ENCODE assay signal across 15 cellular contexts in the genomic region with DNA sequence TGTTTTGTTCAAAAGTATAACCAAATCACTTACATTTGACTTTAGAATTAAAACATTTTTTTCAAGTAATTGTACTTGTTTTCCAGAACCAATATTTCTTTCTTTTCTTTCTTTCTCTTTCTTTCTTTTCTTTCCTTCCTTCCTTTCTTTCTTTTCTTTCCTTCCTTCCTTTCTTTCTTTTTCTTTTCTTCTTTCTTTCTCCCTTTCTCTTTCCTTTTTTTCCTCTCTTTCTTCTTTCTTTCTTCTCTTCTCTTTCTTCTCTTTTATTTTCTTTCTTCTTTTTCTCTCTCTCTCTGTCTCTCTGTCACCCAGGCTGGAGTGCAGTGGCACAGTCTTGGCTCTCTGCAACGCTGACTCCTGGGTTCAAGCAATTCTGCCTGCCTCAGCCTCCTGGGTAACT. TPM values are rescaled to one million over a fixed set of nuclear protein-coding genes. Genes with fewer than 3 reads are reported as not detected.
DNase-seq lines count a peak whose midpoint lies in the region; ATAC-seq and TF ChIP-seq lines count a peak whose summit lies in the region.
"Had no signal": no experiment of that assay in that cellular context is flagged by ENCODE, and none has a peak within 500 bp of the region (broad histone marks: within the 10 kb centered on the region; RNA-seq: fewer than 3 reads in every experiment).

No MANE protein-coding gene starts in this region.

- H3K4me3 Mint-ChIP-seq in activated T-cell treated with anti-CD3 and anti-CD28 coated beads, Interleukin-2, amount 50 U/mL, for 72 hours = no peak overlapping the region
- H3K4me3 Mint-ChIP-seq in CD14-positive monocyte = no peak overlapping the region
- no peak overlapping the region for H3K4me3 Mint-ChIP-seq in T-helper 17 cell
- H3K4me3 Mint-ChIP-seq in nephron progenitor cell = no peak overlapping the region
- H3K4me3 Mint-ChIP-seq: CD4-positive, alpha-beta memory T cell had no signal

- no peaks in the 10 kb centered on the region for H3K27me3 ChIP-seq in esophagus squamous epithelium

- no peak for DNase-seq in activated T-cell treated with anti-CD3 and anti-CD28 coated beads, Interleukin-2, amount 50 U/mL, for 72 hours
- DNase-seq in activated T-cell treated with anti-CD3 and anti-CD28 coated beads, Interleukin-2, amount 50 U/mL, for 48 hours = no peak
- DNase-seq in CD14-positive monocyte (ENCODE audit: low spot score) (no peak), T-helper 17 cell (no peak), nephron progenitor cell (no peak), DMS 273 (lab: John Stamatoyannopoulos, UW; ENCODE audit: unreplicated experiment) (no peak), esophagus squamous epithelium (lab: John Stamatoyannopoulos, UW) (no peak)
- DNase-seq: ACHN; C1 segment of cervical spinal cord; CD4-positive, alpha-beta memory T cell; DMS53; GF-D8; IMR-90 had no signal

- H3K27ac Mint-ChIP-seq in activated T-cell treated with anti-CD3 and anti-CD28 coated beads, Interleukin-2, amount 50 U/mL, for 72 hours = peak overlapping the region; percentile 52
- H3K27ac Mint-ChIP-seq in CD14-positive monocyte (peak overlapping the region in 6 of 7 donors; percentile 36 to 77 (median 62)), T-helper 17 cell (peak overlapping the region; percentile 29), nephron progenitor cell (peak overlapping the region; percentile 15)

- ATAC-seq in activated T-cell treated with anti-CD3 and anti-CD28 coated beads, Interleukin-2, amount 50 U/mL, for 72 hours (replicated peaks in 1 of 2) = no peak
- ATAC-seq in T-helper 17 cell (no peak), HG02678 (IDR thresholded peaks at IDR 0.05; ENCODE audit: unreplicated experiment) (no peak)

- no peak for TF ChIP-seq POLR2A in esophagus squamous epithelium (IDR thresholded peaks at IDR 0.05)

- H3K4me1 ChIP-seq in esophagus squamous epithelium = no peaks in the 10 kb centered on the region
- H3K4me1 ChIP-seq: HAP-1 had no signal

- no peak overlapping the region for H3K27ac ChIP-seq in esophagus squamous epithelium

- no peaks in the 10 kb centered on the region for H3K9me3 Mint-ChIP-seq in activated T-cell treated with anti-CD3 and anti-CD28 coated beads, Interleukin-2, amount 50 U/mL, for 72 hours
- no peaks in the 10 kb centered on the region for H3K9me3 Mint-ChIP-seq in CD14-positive monocyte
- H3K9me3 Mint-ChIP-seq in nephron progenitor cell = no peaks in the 10 kb centered on the region
- H3K9me3 Mint-ChIP-seq: CD4-positive, alpha-beta memory T cell had no signal

- no peaks in the 10 kb centered on the region for H3K27me3 Mint-ChIP-seq in activated T-cell treated with anti-CD3 and anti-CD28 coated beads, Interleukin-2, amount 50 U/mL, for 72 hours (ENCODE audit: low read depth)
- no peaks in the 10 kb centered on the region for H3K27me3 Mint-ChIP-seq in CD14-positive monocyte (ENCODE audit: low read depth in 3 of 3)
- no peaks in the 10 kb centered on the region for H3K27me3 Mint-ChIP-seq in T-helper 17 cell
- no peaks in the 10 kb centered on the region for H3K27me3 Mint-ChIP-seq in nephron progenitor cell (ENCODE audit: low read depth, poor library complexity)
- H3K27me3 Mint-ChIP-seq: CD4-positive, alpha-beta memory T cell had no signal

- no peak overlapping the region for H3K4me3 ChIP-seq in esophagus squamous epithelium
- H3K4me3 ChIP-seq: HAP-1 had no signal

- H3K9me3 ChIP-seq in T-helper 17 cell (ENCODE audit: control insufficient read depth, low read length, poor library complexity, severe bottlenecking) (no peaks in the 10 kb centered on the region), esophagus squamous epithelium (no peaks in the 10 kb centered on the region)
- H3K9me3 ChIP-seq: HAP-1 had no signal

- 93 to 100% methylated on average over 1 of the region's 1 CpG for WGBS in esophagus squamous epithelium, 2 donors

- H3K36me3 Mint-ChIP-seq in activated T-cell treated with anti-CD3 and anti-CD28 coated beads, Interleukin-2, amount 50 U/mL, for 72 hours (ENCODE audit: insufficient read depth in 2 of 2) = peaks cover 8 to 39% of the 10 kb centered on the region in 2 donors
- H3K36me3 Mint-ChIP-seq in CD14-positive monocyte = peaks cover 79 to 95% of the 10 kb centered on the region in 2 donors
- H3K36me3 Mint-ChIP-seq in T-helper 17 cell (ENCODE audit: low read depth) = peaks cover 7% of the 10 kb centered on the region
- H3K36me3 Mint-ChIP-seq in nephron progenitor cell (ENCODE audit: low read depth) = peaks cover 61% of the 10 kb centered on the region

- intact Hi-C loops in CD14-positive monocyte (cut with micrococcal nuclease) (no loop called here), esophagus squamous epithelium (cut with DNase I) (no loop called here)

- TF ChIP-seq CTCF in CD14-positive monocyte (IDR thresholded peaks at IDR 0.05) (peak; percentile 20), nephron progenitor cell (IDR thresholded peaks at IDR 0.05) (no peak), esophagus squamous epithelium (IDR thresholded peaks at IDR 0.05) (no peak)

- peaks cover 9% of the 10 kb centered on the region for H3K4me1 Mint-ChIP-seq in activated T-cell treated with anti-CD3 and anti-CD28 coated beads, Interleukin-2, amount 50 U/mL, for 72 hours (ENCODE audit: low read depth)
- no peaks in the 10 kb centered on the region for H3K4me1 Mint-ChIP-seq in CD14-positive monocyte
- peaks cover 7% of the 10 kb centered on the region for H3K4me1 Mint-ChIP-seq in T-helper 17 cell
- no peaks in the 10 kb centered on the region for H3K4me1 Mint-ChIP-seq in nephron progenitor cell

- peaks cover 18 to 100% (median 34%) of the 10 kb centered on the region in 3 donors for H3K36me3 ChIP-seq in esophagus squamous epithelium

RNA-seq across cellular contexts. Expression of a gene that starts 26.4 kb away (rescaled TPM):
- total RNA-seq in activated T-cell treated with anti-CD3 and anti-CD28 coated beads, Interleukin-2, amount 50 U/mL, for 72 hours = 100 to 1,000 TPM; 144 to 161 TPM
- 10 to 100 TPM; 82.8 to 88.3 TPM for polyA plus RNA-seq in CD14-positive monocyte
- total RNA-seq in T-helper 17 cell (10 to 100 TPM; 83.5 to 92.2 TPM), esophagus squamous epithelium (10 to 100 TPM; 55.0 to 87.9 (median 80.7) TPM)

RNA-seq across cellular contexts. Expression of a gene that starts 26.7 kb away (rescaled TPM):
- 10 to 100 TPM; 36.0 to 42.3 TPM for total RNA-seq in activated T-cell treated with anti-CD3 and anti-CD28 coated beads, Interleukin-2, amount 50 U/mL, for 72 hours
- 10 to 100 TPM in 1 of 2 donors, 1 to 10 TPM in 1; 9.2 to 15.0 TPM for polyA plus RNA-seq in CD14-positive monocyte
- 10 to 100 TPM; 44.2 to 54.3 TPM for total RNA-seq in T-helper 17 cell
- 10 to 100 TPM; 19.8 to 52.3 (median 29.0) TPM for total RNA-seq in esophagus squamous epithelium

RNA-seq across cellular contexts. Expression of a gene that starts 26.8 kb away (rescaled TPM):
- 100 to 1,000 TPM; 112 to 114 TPM for total RNA-seq in activated T-cell treated with anti-CD3 and anti-CD28 coated beads, Interleukin-2, amount 50 U/mL, for 72 hours
- polyA plus RNA-seq in CD14-positive monocyte = 1 to 10 TPM; 3.1 to 5.3 TPM
- total RNA-seq in T-helper 17 cell (10 to 100 TPM; 81.6 to 93.6 TPM), esophagus squamous epithelium (10 to 100 TPM; 27.1 to 88.5 (median 51.9) TPM)

RNA-seq across cellular contexts. Expression of a gene that starts 27.4 kb away (rescaled TPM):
- 10 to 100 TPM; 59.5 to 60.3 TPM for total RNA-seq in activated T-cell treated with anti-CD3 and anti-CD28 coated beads, Interleukin-2, amount 50 U/mL, for 72 hours
- polyA plus RNA-seq in CD14-positive monocyte = 10 to 100 TPM; 43.0 to 56.4 TPM
- total RNA-seq in T-helper 17 cell (10 to 100 TPM; 32.6 to 33.5 TPM), esophagus squamous epithelium (10 to 100 TPM; 55.9 to 66.4 (median 63.7) TPM)

RNA-seq across cellular contexts. Expression of a gene that starts 41.7 kb away (rescaled TPM):
- 100 to 1,000 TPM; 103 to 121 TPM for total RNA-seq in activated T-cell treated with anti-CD3 and anti-CD28 coated beads, Interleukin-2, amount 50 U/mL, for 72 hours
- polyA plus RNA-seq in CD14-positive monocyte = 10 to 100 TPM; 60.2 to 77.9 TPM
- total RNA-seq in T-helper 17 cell (100 to 1,000 TPM in 1 of 2 donors, 10 to 100 TPM in 1; 95.3 to 106 TPM), esophagus squamous epithelium (100 to 1,000 TPM; 111 to 161 (median 133) TPM)
